Comparison of ENCODE assay signal across 1 cellular context in the genomic region with DNA sequence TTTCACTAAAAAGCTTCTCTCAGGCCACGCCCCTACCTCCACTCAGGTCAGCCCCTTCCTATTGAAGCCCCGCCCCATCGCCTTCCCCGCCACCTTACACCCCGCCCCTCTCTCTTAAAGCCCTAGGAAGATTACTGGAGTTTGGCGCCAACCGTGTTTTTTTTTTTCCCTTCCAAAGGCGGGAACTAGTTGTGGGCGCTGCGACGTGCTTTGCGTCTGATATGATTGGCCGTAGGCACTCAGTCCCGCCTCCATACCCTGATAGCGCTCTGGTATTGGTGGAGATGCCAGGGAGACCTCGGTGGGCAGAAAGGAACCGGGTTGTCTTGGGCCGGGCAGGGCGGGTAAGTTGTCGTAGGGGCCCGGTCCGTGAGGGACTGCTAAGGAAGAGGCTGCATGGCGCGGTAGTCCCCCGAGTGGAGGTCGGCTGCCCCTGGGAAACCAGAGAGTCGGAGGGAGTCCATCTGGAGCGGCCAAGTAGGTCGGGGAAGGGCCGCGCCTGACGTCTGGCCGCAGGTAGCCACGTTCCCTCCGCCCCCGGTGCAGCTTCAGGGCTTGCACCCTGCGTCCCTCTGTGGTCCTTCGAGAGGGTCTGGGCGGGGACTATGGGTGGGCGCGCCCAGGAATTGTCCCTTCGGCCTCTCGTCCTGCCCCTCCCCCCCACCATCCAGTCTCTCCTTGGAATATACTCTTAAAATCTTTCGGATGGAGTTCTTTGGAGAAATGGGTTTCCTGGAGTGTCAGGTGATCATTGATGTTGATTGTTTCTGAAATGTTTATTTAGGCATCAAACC.
TF ChIP-seq lines count a peak whose summit lies in the region.

A gene (plus strand): TSS at position 290 of the 794 bp plus-strand sequence.

TF ChIP-seq in SK-N-SH, 30 proteins besides CTCF, POLR2A, EP300 and RAD21 (continued from another document):
- TF ChIP-seq, protein P1, sequence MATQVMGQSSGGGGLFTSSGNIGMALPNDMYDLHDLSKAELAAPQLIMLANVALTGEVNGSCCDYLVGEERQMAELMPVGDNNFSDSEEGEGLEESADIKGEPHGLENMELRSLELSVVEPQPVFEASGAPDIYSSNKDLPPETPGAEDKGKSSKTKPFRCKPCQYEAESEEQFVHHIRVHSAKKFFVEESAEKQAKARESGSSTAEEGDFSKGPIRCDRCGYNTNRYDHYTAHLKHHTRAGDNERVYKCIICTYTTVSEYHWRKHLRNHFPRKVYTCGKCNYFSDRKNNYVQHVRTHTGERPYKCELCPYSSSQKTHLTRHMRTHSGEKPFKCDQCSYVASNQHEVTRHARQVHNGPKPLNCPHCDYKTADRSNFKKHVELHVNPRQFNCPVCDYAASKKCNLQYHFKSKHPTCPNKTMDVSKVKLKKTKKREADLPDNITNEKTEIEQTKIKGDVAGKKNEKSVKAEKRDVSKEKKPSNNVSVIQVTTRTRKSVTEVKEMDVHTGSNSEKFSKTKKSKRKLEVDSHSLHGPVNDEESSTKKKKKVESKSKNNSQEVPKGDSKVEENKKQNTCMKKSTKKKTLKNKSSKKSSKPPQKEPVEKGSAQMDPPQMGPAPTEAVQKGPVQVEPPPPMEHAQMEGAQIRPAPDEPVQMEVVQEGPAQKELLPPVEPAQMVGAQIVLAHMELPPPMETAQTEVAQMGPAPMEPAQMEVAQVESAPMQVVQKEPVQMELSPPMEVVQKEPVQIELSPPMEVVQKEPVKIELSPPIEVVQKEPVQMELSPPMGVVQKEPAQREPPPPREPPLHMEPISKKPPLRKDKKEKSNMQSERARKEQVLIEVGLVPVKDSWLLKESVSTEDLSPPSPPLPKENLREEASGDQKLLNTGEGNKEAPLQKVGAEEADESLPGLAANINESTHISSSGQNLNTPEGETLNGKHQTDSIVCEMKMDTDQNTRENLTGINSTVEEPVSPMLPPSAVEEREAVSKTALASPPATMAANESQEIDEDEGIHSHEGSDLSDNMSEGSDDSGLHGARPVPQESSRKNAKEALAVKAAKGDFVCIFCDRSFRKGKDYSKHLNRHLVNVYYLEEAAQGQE (IDR thresholded peaks at IDR 0.05; ENCODE audit: low read depth, low read length), result no peak
- TF ChIP-seq SMC3 (IDR thresholded peaks at IDR 0.05; ENCODE audit: low read depth, low read length), result no peak
- peak; percentile 64 for TF ChIP-seq GABPA (IDR thresholded peaks at IDR 0.05; ENCODE audit: low read depth)
- no peak for TF ChIP-seq GATA2 (CRISPR knock-in tag; IDR thresholded peaks at IDR 0.05)
- TF ChIP-seq FOSL2 (IDR thresholded peaks at IDR 0.05; ENCODE audit: borderline replicate concordance, low read depth), result no peak
- TF ChIP-seq, protein P2, sequence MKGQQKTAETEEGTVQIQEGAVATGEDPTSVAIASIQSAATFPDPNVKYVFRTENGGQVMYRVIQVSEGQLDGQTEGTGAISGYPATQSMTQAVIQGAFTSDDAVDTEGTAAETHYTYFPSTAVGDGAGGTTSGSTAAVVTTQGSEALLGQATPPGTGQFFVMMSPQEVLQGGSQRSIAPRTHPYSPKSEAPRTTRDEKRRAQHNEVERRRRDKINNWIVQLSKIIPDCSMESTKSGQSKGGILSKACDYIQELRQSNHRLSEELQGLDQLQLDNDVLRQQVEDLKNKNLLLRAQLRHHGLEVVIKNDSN (IDR thresholded peaks at IDR 0.05; ENCODE audit: borderline replicate concordance, low read depth), result no peak
- 0 out of 2 replicates have a peak, but pooled peaks have one; percentile 25 for TF ChIP-seq TAF1 (IDR thresholded peaks at IDR 0.05; ENCODE audit: borderline replicate concordance, low read depth, low read length)
- TF ChIP-seq NFIC (IDR thresholded peaks at IDR 0.05; ENCODE audit: borderline replicate concordance), result no peak
- TF ChIP-seq EZH2phosphoT487 (IDR thresholded peaks at IDR 0.05; ENCODE audit: borderline replicate concordance, low read depth), result no peak
- TF ChIP-seq FOXM1 (IDR thresholded peaks at IDR 0.05; ENCODE audit: low read depth), result no peak
- TF ChIP-seq SIN3A (IDR thresholded peaks at IDR 0.05; ENCODE audit: borderline replicate concordance, low read depth, low read length), result peak; percentile 74; the same call in 1 of the 2 replicates
- no peak for TF ChIP-seq TEAD4 (IDR thresholded peaks at IDR 0.05; ENCODE audit: borderline replicate concordance, insufficient read depth)
- TF ChIP-seq YY1 (IDR thresholded peaks at IDR 0.05; ENCODE audit: low read depth), result no peak
- peak; percentile 35 for TF ChIP-seq MXI1 (IDR thresholded peaks at IDR 0.05; ENCODE audit: low read depth, low read length)
- TF ChIP-seq CHD2 (IDR thresholded peaks at IDR 0.05; ENCODE audit: low read length, partially characterized antibody), result peak; percentile 72
- no peak for TF ChIP-seq RXRA (IDR thresholded peaks at IDR 0.05; ENCODE audit: borderline replicate concordance, low read depth)
- TF ChIP-seq, protein P3, sequence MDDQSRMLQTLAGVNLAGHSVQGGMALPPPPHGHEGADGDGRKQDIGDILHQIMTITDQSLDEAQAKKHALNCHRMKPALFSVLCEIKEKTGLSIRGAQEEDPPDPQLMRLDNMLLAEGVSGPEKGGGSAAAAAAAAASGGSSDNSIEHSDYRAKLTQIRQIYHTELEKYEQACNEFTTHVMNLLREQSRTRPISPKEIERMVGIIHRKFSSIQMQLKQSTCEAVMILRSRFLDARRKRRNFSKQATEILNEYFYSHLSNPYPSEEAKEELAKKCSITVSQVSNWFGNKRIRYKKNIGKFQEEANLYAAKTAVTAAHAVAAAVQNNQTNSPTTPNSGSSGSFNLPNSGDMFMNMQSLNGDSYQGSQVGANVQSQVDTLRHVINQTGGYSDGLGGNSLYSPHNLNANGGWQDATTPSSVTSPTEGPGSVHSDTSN (IDR thresholded peaks at IDR 0.05), result no peak
- TF ChIP-seq RFX5 (IDR thresholded peaks at IDR 0.05; ENCODE audit: low read length), result peak; percentile 67
